ENCODE assay signal across 18 cellular contexts in genomic region chr5:98497391-98497790, GRCh38.
"Had no signal": no experiment of that assay in that cellular context is flagged by ENCODE, and none has a peak within 500 bp of the region (broad histone marks: within the 10 kb centered on the region; RNA-seq: fewer than 3 reads in every experiment).

No MANE protein-coding gene starts in this region.

- H3K4me3 ChIP-seq: breast epithelium, lower lobe of right lung, thyroid gland had no signal

- H3K36me3 ChIP-seq: breast epithelium, lower lobe of right lung, neutrophil, thyroid gland had no signal

- H3K27ac ChIP-seq: breast epithelium, lower lobe of right lung, neutrophil, thyroid gland, VCaP had no signal

- H3K9me3 ChIP-seq: breast epithelium, lower lobe of right lung, neutrophil, thyroid gland had no signal

- H3K4me1 ChIP-seq: breast epithelium, lower lobe of right lung, thyroid gland had no signal

- DNase-seq: activated CD4-positive, alpha-beta T cell treated with anti-CD3 and anti-CD28 coated beads for 1 hour; activated CD4-positive, alpha-beta T cell treated with anti-CD3 and anti-CD28 coated beads, Interleukin-2, amount 50 U/mL, for 4 hours; activated naive CD4-positive, alpha-beta T cell treated with Interleukin-2 at 50 U/mL for 16 hours; activated T-cell treated with anti-CD3 and anti-CD28 coated beads for 4 hours; anterior cingulate cortex; endodermal cell; glutamatergic neuron; left colon; lower lobe of right lung; naive thymus-derived CD4-positive, alpha-beta T cell; retina; stimulated activated CD4-positive, alpha-beta T cell treated with anti-CD3 and anti-CD28 coated beads, Interleukin-2, amount 100 ng/mL, for 48 hours; T-cell; T-helper 9 cell; thyroid gland had no signal

- H3K27me3 ChIP-seq: breast epithelium, neutrophil, thyroid gland had no signal
